In genomic region chr11:114400974-114401223, GRCh38 we compare ENCODE assay signal across 8 cellular contexts. TPM values are rescaled to one million over a fixed set of nuclear protein-coding genes. Genes with fewer than 3 reads are reported as not detected.
DNase-seq lines count a peak whose midpoint lies in the region; ATAC-seq, FAIRE-seq and TF ChIP-seq lines count a peak whose summit lies in the region.

No MANE protein-coding gene starts in this region.

- BruUV-seq in Panc1 (replicated peaks; lab: Mats Ljungman, UMichigan): no TSS peak

- H3K27me3 Mint-ChIP-seq in CD8-positive, alpha-beta T cell (ENCODE audit: low read depth): no peaks in the 10 kb centered on the region
- H3K27me3 Mint-ChIP-seq in osteocyte (ENCODE audit: unreplicated experiment): no peaks in the 10 kb centered on the region

- H3K27ac ChIP-seq in CD8-positive, alpha-beta T cell (ENCODE audit: low read depth, low read length): peak overlapping the region; percentile 97
- H3K27ac ChIP-seq in Panc1 (ENCODE audit: low read length): peak overlapping the region; percentile 100
- peak overlapping the region; percentile 97 for H3K27ac ChIP-seq in epithelial cell of prostate

- no peak for TF ChIP-seq CTCF in CD8-positive, alpha-beta T cell (IDR thresholded peaks at IDR 0.05)
- TF ChIP-seq CTCF in Panc1 (IDR thresholded peaks at IDR 0.05) (no peak), osteocyte (IDR thresholded peaks at IDR 0.05) (no peak), D721Med (IDR thresholded peaks at IDR 0.05; ENCODE audit: insufficient read depth, missing control alignments) (no peak)

- intact Hi-C loops in CD8-positive, alpha-beta T cell (cut with DNase I, micrococcal nuclease): loop anchor here (1.0 to 10.0 kb wide), 10 partner anchors 38 to 629 kb away; partner anchors contain the start of genes REXO2 (in 2 of the 2), USP28 (in 2 of the 2), ZW10 (in 2 of the 2) and ZBTB16 (in 1 of the 2)
- intact Hi-C loops in Panc1 (cut with micrococcal nuclease; ENCODE audit: unreplicated experiment): no loop called here

- H3K27ac Mint-ChIP-seq in CD8-positive, alpha-beta T cell: peak overlapping the region; percentile 97
- H3K27ac Mint-ChIP-seq in osteocyte (ENCODE audit: unreplicated experiment): peak overlapping the region; percentile 99

- no peak for ATAC-seq in CD8-positive, alpha-beta T cell
- no peak for ATAC-seq in Panc1
- ATAC-seq in HG02610 (IDR thresholded peaks at IDR 0.05; ENCODE audit: unreplicated experiment): no peak

- peaks cover 3% of the 10 kb centered on the region for H3K36me3 ChIP-seq in CD8-positive, alpha-beta T cell (ENCODE audit: insufficient read depth, low read length)
- peaks cover 26% of the 10 kb centered on the region for H3K36me3 ChIP-seq in Panc1 (ENCODE audit: control insufficient read depth, insufficient read depth, low read length)

- H3K36me3 Mint-ChIP-seq in CD8-positive, alpha-beta T cell: peaks cover 39% of the 10 kb centered on the region
- H3K36me3 Mint-ChIP-seq in osteocyte (ENCODE audit: unreplicated experiment): peaks cover 27% of the 10 kb centered on the region

- CTCF ChIA-PET in CD8-positive, alpha-beta T cell (lab: Charles Lee): no interaction called here
- CTCF ChIA-PET in Panc1 (lab: Charles Lee): no interaction called here

- in situ Hi-C loops in Panc1 (cut with HindIII; ENCODE audit: low pct_unique_long_range_greater_than_20kb, low sequenced_read_pairs): no loop called here

- H3K27me3 ChIP-seq in CD8-positive, alpha-beta T cell (ENCODE audit: insufficient read depth, low read length): no peaks in the 10 kb centered on the region
- no peaks in the 10 kb centered on the region for H3K27me3 ChIP-seq in Panc1 (ENCODE audit: control insufficient read depth, insufficient read depth, low read length)

- peaks cover 48% of the 10 kb centered on the region for H3K4me1 ChIP-seq in CD8-positive, alpha-beta T cell (ENCODE audit: insufficient read depth, low read length)
- peaks cover 17% of the 10 kb centered on the region; the same call in 1 of the 2 replicates for H3K4me1 ChIP-seq in Panc1 (ENCODE audit: control insufficient read depth, insufficient read depth, low read length)

- H3K4me3 Mint-ChIP-seq in CD8-positive, alpha-beta T cell: peak overlapping the region; percentile 94
- H3K4me3 Mint-ChIP-seq in osteocyte (ENCODE audit: unreplicated experiment): peak overlapping the region; percentile 89

- no peak for FAIRE-seq in D721Med (lab: Jason Lieb, UNC)

- no peaks in the 10 kb centered on the region for H3K9me3 Mint-ChIP-seq in CD8-positive, alpha-beta T cell
- H3K9me3 Mint-ChIP-seq in osteocyte (ENCODE audit: unreplicated experiment): no peaks in the 10 kb centered on the region

- no peak for DNase-seq in CD8-positive, alpha-beta T cell
- no peak for DNase-seq in Panc1 (ENCODE audit: low read depth, low spot score)
- DNase-seq in epithelial cell of prostate (ENCODE audit: low read depth, low spot score): no peak
- DNase-seq in osteocyte (ENCODE audit: extremely low spot score, unreplicated experiment): no peak
- no peak for DNase-seq in RKO (ENCODE audit: low spot score)
- DNase-seq in pons (ENCODE audit: low spot score): no peak
- DNase-seq in D721Med (ENCODE audit: insufficient read length, low spot score): no peak

- no peaks in the 10 kb centered on the region for H3K9me3 ChIP-seq in CD8-positive, alpha-beta T cell (ENCODE audit: low read length)
- H3K9me3 ChIP-seq in Panc1 (ENCODE audit: control insufficient read depth, insufficient read depth, low read depth, low read length): no peaks in the 10 kb centered on the region

- H3K4me3 ChIP-seq in CD8-positive, alpha-beta T cell (ENCODE audit: low read depth, low read length): peak overlapping the region; percentile 94
- H3K4me3 ChIP-seq in Panc1 (ENCODE audit: low read depth in 2 of 2, low read length in 2 of 2): peak overlapping the region; percentile 73 to 96

- POLR2A ChIA-PET in CD8-positive, alpha-beta T cell (lab: Charles Lee): interaction anchor here (1.0 kb wide), 2 partner anchors 42 to 61 kb away, joined by 3 to 4 read pairs; no protein-coding TSS in a partner anchor
- POLR2A ChIA-PET in Panc1 (lab: Charles Lee): interaction anchor here (0.8 kb wide), 1 partner anchor 491 kb away, joined by 5 read pairs; no protein-coding TSS in a partner anchor

- peaks cover 63% of the 10 kb centered on the region for H3K4me1 Mint-ChIP-seq in CD8-positive, alpha-beta T cell (ENCODE audit: low read depth)
- peaks cover 44% of the 10 kb centered on the region for H3K4me1 Mint-ChIP-seq in osteocyte (ENCODE audit: unreplicated experiment)

RNA-seq across cellular contexts. Expression of gene RBM7, which starts 0.4 kb away (rescaled TPM):
- 10 to 100 TPM; 72.7 to 75.3 TPM for total RNA-seq in CD8-positive, alpha-beta T cell
- total RNA-seq in Panc1 (2021; ENCODE audit: unreplicated experiment): 35.2 TPM
- 32.3 TPM for polyA plus RNA-seq in Panc1 (2012; ENCODE audit: insufficient read length)
- total RNA-seq in osteocyte: 35.0 and 36.9 TPM in 2 replicates

RNA-seq across cellular contexts. Expression of gene C11orf71, which starts 0.6 kb away (rescaled TPM):
- 1 to 10 TPM; 6.3 to 8.8 TPM for total RNA-seq in CD8-positive, alpha-beta T cell
- 6.2 TPM for total RNA-seq in Panc1 (2021; ENCODE audit: unreplicated experiment)
- 6.5 TPM for polyA plus RNA-seq in Panc1 (2012; ENCODE audit: insufficient read length)
- 6.8 TPM in 2 replicates for total RNA-seq in osteocyte

RNA-seq across cellular contexts. Expression of gene REXO2, which starts 38.4 kb away (rescaled TPM):
- 10 to 100 TPM; 18.8 to 19.9 TPM for total RNA-seq in CD8-positive, alpha-beta T cell
- total RNA-seq in Panc1 (2021; ENCODE audit: unreplicated experiment) (111 TPM), osteocyte (116 and 124 TPM in 2 replicates)
- 191 TPM for polyA plus RNA-seq in Panc1 (2012; ENCODE audit: insufficient read length)
